ENCODE assay signal across 1 cellular context in the genomic region with DNA sequence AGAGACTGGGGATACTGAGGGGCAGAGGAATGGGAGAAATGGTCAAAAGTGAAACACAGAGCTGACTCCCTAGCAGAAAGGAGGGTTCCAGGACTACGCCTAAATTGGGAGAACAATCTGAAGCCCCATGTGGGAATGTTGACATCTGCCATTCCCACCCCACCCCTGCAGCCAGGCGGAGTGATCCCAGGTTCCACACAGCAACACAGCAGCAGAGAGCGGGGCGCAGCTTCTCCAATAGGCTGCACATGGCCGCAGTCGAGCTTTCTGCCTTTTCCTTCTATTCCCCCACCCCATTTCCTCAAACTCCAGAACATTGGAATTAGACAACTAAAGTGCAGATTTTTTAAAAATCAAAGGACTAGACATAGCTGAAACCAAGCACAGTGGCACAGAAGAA.
TF ChIP-seq lines count a peak whose summit lies in the region.

No MANE protein-coding gene starts in this region.

TF ChIP-seq in GM23338, 12 proteins besides CTCF, POLR2A, EP300 and RAD21:
- TF ChIP-seq CREB1 (CRISPR knock-in tag; IDR thresholded peaks at IDR 0.05; ENCODE audit: low read depth) (no peak), ZNF331 (CRISPR knock-in tag; IDR thresholded peaks at IDR 0.05; ENCODE audit: low read depth) (no peak), STAT1 (IDR thresholded peaks at IDR 0.05; ENCODE audit: unreplicated experiment) (no peak), POLR2AphosphoS5 (IDR thresholded peaks at IDR 0.05; ENCODE audit: low read depth) (no peak)
